In the genomic region with DNA sequence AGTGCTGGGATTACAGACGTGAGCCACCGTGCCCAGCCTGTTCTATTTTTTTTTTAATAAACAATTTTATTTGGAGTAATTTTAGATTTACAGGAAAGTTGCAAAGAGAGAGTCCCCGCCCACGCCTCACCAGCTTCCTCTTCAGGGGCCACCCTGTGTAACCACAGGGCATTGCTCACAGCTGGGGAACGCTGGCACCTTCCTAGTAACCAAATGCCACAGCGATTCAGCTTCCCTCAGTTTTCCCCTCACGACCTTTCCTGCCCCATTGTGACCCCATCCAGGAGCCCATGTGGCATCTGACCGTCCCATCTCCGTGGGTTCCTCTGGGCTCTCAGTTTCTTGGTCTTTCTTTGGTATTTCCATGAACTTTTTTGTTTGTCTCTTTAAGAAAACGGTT, we compare ENCODE assay signal across 8 cellular contexts.
A peak's percentile ranks its signal among the peaks of the same experiment; 100 is the strongest.
DNase-seq lines count a peak whose midpoint lies in the region; ATAC-seq, FAIRE-seq and TF ChIP-seq lines count a peak whose summit lies in the region.

No MANE protein-coding gene starts in this region.

- intact Hi-C loops in Calu3 (cut with micrococcal nuclease; ENCODE audit: unreplicated experiment), result no loop called here
- intact Hi-C loops in activated T-helper 2 cell treated with anti-CD3 and anti-CD28 coated beads, Interferon-gamma antibody, Interleukin-2, Interleukin-4, amounts not matched to agents 10 μg/mL and 5 μg/mL and 100 μg/mL, durations not matched to agents 14 hours and 24 hours and 36 hours (cut with micrococcal nuclease), result no loop called here

- DNase-seq in Calu3 (peak; percentile 67), RCC 7860 (ENCODE audit: low spot score) (peak; percentile 73), left lobe of liver (ENCODE audit: low spot score) (peak; percentile 55), NCI-H2029 treated with DMSO at 0.1 percent for 48 hours (lab: John Stamatoyannopoulos, UW) (no peak)
- peak; percentile 32 for DNase-seq in activated T-helper 2 cell treated with anti-CD3 and anti-CD28 coated beads, Interferon-gamma antibody, Interleukin-2, Interleukin-4, amounts not matched to agents 10 μg/mL and 5 μg/mL and 100 μg/mL, durations not matched to agents 14 hours and 24 hours and 36 hours (ENCODE audit: low spot score)

- H3K9me3 Mint-ChIP-seq in Calu3 (ENCODE audit: low read depth, unreplicated experiment), result no peaks in the 10 kb centered on the region
- no peaks in the 10 kb centered on the region for H3K9me3 Mint-ChIP-seq in activated T-helper 2 cell treated with anti-CD3 and anti-CD28 coated beads, Interferon-gamma antibody, Interleukin-2, Interleukin-4, amounts not matched to agents 10 μg/mL and 5 μg/mL and 100 μg/mL, durations not matched to agents 14 hours and 24 hours and 36 hours
- H3K9me3 Mint-ChIP-seq in stimulated activated memory B cell treated with anti-CD40 and anti-IgM and Interleukin-4, amounts not matched to agents 10 μg/mL and 1 μg/mL and 100 μg/mL, for 72 hours, result no peaks in the 10 kb centered on the region

- FAIRE-seq in RCC 7860 (lab: Jason Lieb, UNC), result peak; percentile 82

- no peak for TF ChIP-seq CTCF in Calu3 (IDR thresholded peaks at IDR 0.05; ENCODE audit: unreplicated experiment)

- H3K27ac Mint-ChIP-seq in Calu3 (ENCODE audit: unreplicated experiment), result peak overlapping the region; percentile 92
- peak overlapping the region; percentile 88 for H3K27ac Mint-ChIP-seq in activated T-helper 2 cell treated with anti-CD3 and anti-CD28 coated beads, Interferon-gamma antibody, Interleukin-2, Interleukin-4, amounts not matched to agents 10 μg/mL and 5 μg/mL and 100 μg/mL, durations not matched to agents 14 hours and 24 hours and 36 hours
- H3K27ac Mint-ChIP-seq in stimulated activated memory B cell treated with anti-CD40 and anti-IgM and Interleukin-4, amounts not matched to agents 10 μg/mL and 1 μg/mL and 100 μg/mL, for 72 hours, result peak overlapping the region; percentile 93

- peaks cover 5% of the 10 kb centered on the region for H3K36me3 Mint-ChIP-seq in Calu3 (ENCODE audit: insufficient read depth, unreplicated experiment)
- H3K36me3 Mint-ChIP-seq in activated T-helper 2 cell treated with anti-CD3 and anti-CD28 coated beads, Interferon-gamma antibody, Interleukin-2, Interleukin-4, amounts not matched to agents 10 μg/mL and 5 μg/mL and 100 μg/mL, durations not matched to agents 14 hours and 24 hours and 36 hours (ENCODE audit: low read depth), result no peaks in the 10 kb centered on the region
- peaks cover 7% of the 10 kb centered on the region for H3K36me3 Mint-ChIP-seq in stimulated activated memory B cell treated with anti-CD40 and anti-IgM and Interleukin-4, amounts not matched to agents 10 μg/mL and 1 μg/mL and 100 μg/mL, for 72 hours

- CTCF ChIA-PET in Calu3 (lab: Charles Lee), result interaction anchor here (0.7 to 0.9 kb wide), 3 partner anchors 9 to 303 kb away, joined by 3 read pairs; no protein-coding TSS in a partner anchor

- ATAC-seq in left lobe of liver, result no peak
- ATAC-seq in stimulated activated memory B cell treated with anti-CD40 and anti-IgM and Interleukin-4, amounts not matched to agents 10 μg/mL and 1 μg/mL and 100 μg/mL, for 72 hours, result peak; percentile 47
- no peak for ATAC-seq in HG03571 (IDR thresholded peaks at IDR 0.05; ENCODE audit: unreplicated experiment)
- ATAC-seq in GM21447 (IDR thresholded peaks at IDR 0.05; ENCODE audit: unreplicated experiment), result no peak

- H3K4me1 Mint-ChIP-seq in Calu3 (ENCODE audit: low read depth, unreplicated experiment), result peaks cover 16% of the 10 kb centered on the region
- peaks cover 54% of the 10 kb centered on the region for H3K4me1 Mint-ChIP-seq in activated T-helper 2 cell treated with anti-CD3 and anti-CD28 coated beads, Interferon-gamma antibody, Interleukin-2, Interleukin-4, amounts not matched to agents 10 μg/mL and 5 μg/mL and 100 μg/mL, durations not matched to agents 14 hours and 24 hours and 36 hours (ENCODE audit: low read depth)
- H3K4me1 Mint-ChIP-seq in stimulated activated memory B cell treated with anti-CD40 and anti-IgM and Interleukin-4, amounts not matched to agents 10 μg/mL and 1 μg/mL and 100 μg/mL, for 72 hours, result peaks cover 89% of the 10 kb centered on the region

- no TSS peak for BruUV-seq in Calu3 (replicated peaks; lab: Mats Ljungman, UMichigan)

- H3K4me3 Mint-ChIP-seq in Calu3 (ENCODE audit: low read depth, unreplicated experiment), result peak overlapping the region; percentile 23
- peak overlapping the region; percentile 24 for H3K4me3 Mint-ChIP-seq in activated T-helper 2 cell treated with anti-CD3 and anti-CD28 coated beads, Interferon-gamma antibody, Interleukin-2, Interleukin-4, amounts not matched to agents 10 μg/mL and 5 μg/mL and 100 μg/mL, durations not matched to agents 14 hours and 24 hours and 36 hours (ENCODE audit: low read depth)
- H3K4me3 Mint-ChIP-seq in stimulated activated memory B cell treated with anti-CD40 and anti-IgM and Interleukin-4, amounts not matched to agents 10 μg/mL and 1 μg/mL and 100 μg/mL, for 72 hours, result peak overlapping the region; percentile 54

- no peaks in the 10 kb centered on the region for H3K27me3 Mint-ChIP-seq in Calu3 (ENCODE audit: unreplicated experiment)
- no peaks in the 10 kb centered on the region for H3K27me3 Mint-ChIP-seq in activated T-helper 2 cell treated with anti-CD3 and anti-CD28 coated beads, Interferon-gamma antibody, Interleukin-2, Interleukin-4, amounts not matched to agents 10 μg/mL and 5 μg/mL and 100 μg/mL, durations not matched to agents 14 hours and 24 hours and 36 hours (ENCODE audit: low read depth)
- no peaks in the 10 kb centered on the region for H3K27me3 Mint-ChIP-seq in stimulated activated memory B cell treated with anti-CD40 and anti-IgM and Interleukin-4, amounts not matched to agents 10 μg/mL and 1 μg/mL and 100 μg/mL, for 72 hours
